8 cellular contexts compared by ENCODE assay signal in the genomic region with DNA sequence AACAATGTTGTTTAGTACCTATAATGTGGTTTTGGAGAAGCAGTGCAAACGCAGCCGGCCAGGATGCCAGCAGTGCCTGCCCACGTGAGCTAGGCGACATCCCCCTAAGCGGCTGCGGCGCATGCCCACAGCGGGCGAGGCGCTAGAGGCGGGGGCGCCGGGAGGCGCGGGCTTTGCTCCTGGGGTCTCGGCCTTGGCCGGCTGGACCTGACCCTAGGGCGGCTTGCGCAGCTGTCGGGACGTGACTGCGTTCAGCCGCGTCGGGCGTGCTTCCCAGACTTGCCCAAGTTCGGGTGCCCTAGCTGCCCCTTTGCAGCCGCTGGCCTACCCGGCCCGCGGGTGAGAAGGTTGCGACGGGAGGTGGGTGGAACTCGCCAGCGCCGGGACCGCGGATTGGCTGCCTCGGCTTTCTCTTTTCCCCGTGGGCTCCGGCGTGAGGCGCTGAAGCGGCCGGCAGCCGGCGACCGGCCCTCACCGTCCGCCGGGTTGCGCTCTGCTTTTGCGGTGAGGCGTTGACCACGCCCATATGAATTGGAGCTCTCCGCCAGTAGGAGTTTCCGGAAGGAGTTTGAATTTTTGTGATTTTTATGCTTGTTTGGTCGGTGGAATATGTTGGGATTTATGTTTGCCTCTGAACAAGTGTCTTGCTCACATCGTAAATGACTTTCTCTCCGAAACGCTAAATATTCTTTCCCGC. TPM values are rescaled to one million over a fixed set of nuclear protein-coding genes. Genes with fewer than 3 reads are reported as not detected.
DNase-seq lines count a peak whose midpoint lies in the region; ATAC-seq and TF ChIP-seq lines count a peak whose summit lies in the region.

TSS of gene TMEM19 (plus strand) at position 122 of the 697 bp plus-strand sequence. CDS start 599 bp downstream, outside the sequence.

- CTCF ChIA-PET in CD4-positive, alpha-beta memory T cell (lab: Charles Lee; ENCODE audit: partially characterized antibody) = interaction anchor here (0.7 to 4.3 kb wide), 14 partner anchors 8 to 331 kb away, joined by 3 to 60 read pairs (median 4); partner anchors contain the start of genes RAB21, THAP2 and ZFC3H1
- CTCF ChIA-PET in activated CD4-positive, alpha-beta memory T cell treated with anti-CD3 and anti-CD28 coated beads, Interleukin-2, amount 10 ng/mL, durations not matched to agents 7 days and 5 days (lab: Charles Lee) = interaction anchor here (0.6 to 3.6 kb wide), 16 partner anchors 9 to 160 kb away, joined by 3 to 46 read pairs (median 6); partner anchors contain the start of genes RAB21, THAP2 and ZFC3H1

- ATAC-seq in GM19438 (IDR thresholded peaks at IDR 0.05; ENCODE audit: low read depth, unreplicated experiment) = peak; percentile 90
- peak; percentile 44 for ATAC-seq in HG03575 (IDR thresholded peaks at IDR 0.05; ENCODE audit: extremely low read depth, insufficient number of reproducible peaks, low FRiP score, unreplicated experiment)
- peak; percentile 99 for ATAC-seq in lower lobe of right lung

- intact Hi-C loops in CD4-positive, alpha-beta memory T cell (cut with micrococcal nuclease) = loop anchor here (1.0 kb wide), 3 partner anchors 22 to 153 kb away; partner anchors contain the start of genes RAB21, TBC1D15 and THAP2
- intact Hi-C loops in lower lobe of right lung (cut with DNase I) = no loop called here

- DNase-seq in CD4-positive, alpha-beta memory T cell = peak; percentile 82 to 86 (median 84)
- DNase-seq in NCI-H82 (lab: John Stamatoyannopoulos, UW) (peak; percentile 93), lower lobe of right lung (peak; percentile 95)
- peak; percentile 86 for DNase-seq in activated CD4-positive, alpha-beta memory T cell treated with anti-CD3 and anti-CD28 coated beads, Interleukin-2, amount 10 ng/mL, durations not matched to agents 7 days and 5 days
- peak; percentile 62 to 79 (median 62) for DNase-seq in stimulated activated CD4-positive, alpha-beta T cell treated with anti-CD3 and anti-CD28 coated beads, TNF-alpha, amount 100 ng/mL, for 24 hours (ENCODE audit: low read depth in 3 of 3)

- H3K27me3 Mint-ChIP-seq in CD4-positive, alpha-beta memory T cell = no peaks in the 10 kb centered on the region
- no peaks in the 10 kb centered on the region for H3K27me3 Mint-ChIP-seq in activated CD4-positive, alpha-beta memory T cell treated with anti-CD3 and anti-CD28 coated beads, Interleukin-2, amount 10 ng/mL, durations not matched to agents 7 days and 5 days

- POLR2A ChIA-PET in CD4-positive, alpha-beta memory T cell (lab: Charles Lee; ENCODE audit: partially characterized antibody) = interaction anchor here (0.8 to 5.7 kb wide), 17 partner anchors 9 to 160 kb away, joined by 3 to 233 read pairs (median 4); partner anchors contain the start of genes RAB21, TBC1D15, THAP2 and ZFC3H1
- POLR2A ChIA-PET in activated CD4-positive, alpha-beta memory T cell treated with anti-CD3 and anti-CD28 coated beads, Interleukin-2, amount 10 ng/mL, durations not matched to agents 7 days and 5 days (lab: Charles Lee) = interaction anchor here (0.9 to 5.1 kb wide), 17 partner anchors 9 to 153 kb away, joined by 3 to 218 read pairs (median 6); partner anchors contain the start of genes RAB21, TBC1D15, THAP2 and ZFC3H1

- TF ChIP-seq CTCF in lower lobe of right lung (IDR thresholded peaks at IDR 0.05) = peak; percentile 46

- peaks cover 10 to 32% (median 17%) of the 10 kb centered on the region in 4 donors for H3K4me1 Mint-ChIP-seq in CD4-positive, alpha-beta memory T cell
- peaks cover 36% of the 10 kb centered on the region for H3K4me1 Mint-ChIP-seq in activated CD4-positive, alpha-beta memory T cell treated with anti-CD3 and anti-CD28 coated beads, Interleukin-2, amount 10 ng/mL, durations not matched to agents 7 days and 5 days

- peak within 1 kb of the TSS; percentile 80 to 98 (median 95) for H3K27ac Mint-ChIP-seq in CD4-positive, alpha-beta memory T cell
- peak within 1 kb of the TSS; percentile 91 for H3K27ac Mint-ChIP-seq in activated CD4-positive, alpha-beta memory T cell treated with anti-CD3 and anti-CD28 coated beads, Interleukin-2, amount 10 ng/mL, durations not matched to agents 7 days and 5 days

- peak within 1 kb of the TSS; percentile 72 for H3K27ac ChIP-seq in CD4-positive, alpha-beta memory T cell (ENCODE audit: low read depth, low read length)
- H3K27ac ChIP-seq in ectodermal cell (ENCODE audit: insufficient read depth, low read depth, low read length, poor library complexity, severe bottlenecking) (peak within 1 kb of the TSS; percentile 79), lower lobe of right lung (peak within 1 kb of the TSS; percentile 76)

- no peaks in the 10 kb centered on the region for H3K9me3 ChIP-seq in CD4-positive, alpha-beta memory T cell (ENCODE audit: control insufficient read depth in 1 of 2, low read length in 2 of 2)
- H3K9me3 ChIP-seq in ectodermal cell (ENCODE audit: control insufficient read depth, low read length) = no peaks in the 10 kb centered on the region
- H3K9me3 ChIP-seq in lower lobe of right lung = no peaks in the 10 kb centered on the region

- H3K36me3 ChIP-seq in CD4-positive, alpha-beta memory T cell (ENCODE audit: insufficient read depth, low read length) = no peaks in the 10 kb centered on the region
- H3K36me3 ChIP-seq in ectodermal cell (ENCODE audit: control insufficient read depth, insufficient read depth, low read length) (no peaks in the 10 kb centered on the region), lower lobe of right lung (no peaks in the 10 kb centered on the region)

- H3K4me3 Mint-ChIP-seq in CD4-positive, alpha-beta memory T cell = peak within 1 kb of the TSS; percentile 92 to 99 (median 96)
- peak within 1 kb of the TSS; percentile 85 for H3K4me3 Mint-ChIP-seq in activated CD4-positive, alpha-beta memory T cell treated with anti-CD3 and anti-CD28 coated beads, Interleukin-2, amount 10 ng/mL, durations not matched to agents 7 days and 5 days

- H3K9me3 Mint-ChIP-seq in CD4-positive, alpha-beta memory T cell = no peaks in the 10 kb centered on the region
- H3K9me3 Mint-ChIP-seq in activated CD4-positive, alpha-beta memory T cell treated with anti-CD3 and anti-CD28 coated beads, Interleukin-2, amount 10 ng/mL, durations not matched to agents 7 days and 5 days = no peaks in the 10 kb centered on the region

- peaks cover 27% of the 10 kb centered on the region for H3K4me1 ChIP-seq in CD4-positive, alpha-beta memory T cell (ENCODE audit: insufficient read depth, low read length)
- no peaks in the 10 kb centered on the region for H3K4me1 ChIP-seq in ectodermal cell (ENCODE audit: control insufficient read depth, insufficient read depth, low read length)
- peaks cover 19% of the 10 kb centered on the region for H3K4me1 ChIP-seq in lower lobe of right lung

- H3K27me3 ChIP-seq in CD4-positive, alpha-beta memory T cell (ENCODE audit: insufficient read depth, low read length) = no peaks in the 10 kb centered on the region
- H3K27me3 ChIP-seq in ectodermal cell (ENCODE audit: control insufficient read depth, insufficient read depth, low read length, poor library complexity, severe bottlenecking) (no peaks in the 10 kb centered on the region), lower lobe of right lung (ENCODE audit: low read depth) (no peaks in the 10 kb centered on the region)

- peaks cover 5 to 7% of the 10 kb centered on the region in 2 donors for H3K36me3 Mint-ChIP-seq in CD4-positive, alpha-beta memory T cell
- no peaks in the 10 kb centered on the region for H3K36me3 Mint-ChIP-seq in activated CD4-positive, alpha-beta memory T cell treated with anti-CD3 and anti-CD28 coated beads, Interleukin-2, amount 10 ng/mL, durations not matched to agents 7 days and 5 days (ENCODE audit: low read depth)

- peak within 1 kb of the TSS; percentile 47 to 73 for H3K4me3 ChIP-seq in CD4-positive, alpha-beta memory T cell (ENCODE audit: low read length in 2 of 2)
- H3K4me3 ChIP-seq in ectodermal cell (ENCODE audit: insufficient read depth, low read depth, low read length) (peak within 1 kb of the TSS; percentile 66), lower lobe of right lung (peak within 1 kb of the TSS; percentile 63)

- 1% methylated on average over 59 to 62 of the region's 62 CpGs for WGBS in ectodermal cell, 2 experiments

RNA-seq across cellular contexts. Expression of gene TMEM19, which starts in this region (rescaled TPM):
- 10 to 100 TPM; 10.5 to 14.1 TPM for total RNA-seq in CD4-positive, alpha-beta memory T cell
- 10 to 100 TPM; 28.0 to 49.0 TPM for polyA plus RNA-seq in CD4-positive, alpha-beta memory T cell
- 10 to 100 TPM; 15.5 to 16.1 TPM for total RNA-seq in activated CD4-positive, alpha-beta memory T cell treated with anti-CD3 and anti-CD28 coated beads, Interleukin-2, amount 10 ng/mL, durations not matched to agents 7 days and 5 days
- polyA plus RNA-seq in ectodermal cell (2013, experiment 1 of 4) = 8.1 TPM
- polyA plus RNA-seq in ectodermal cell (2013, experiment 2 of 4) = 11.2 TPM
- 10.1 TPM for polyA plus RNA-seq in ectodermal cell (2013, experiment 3 of 4)
- 12.2 TPM for polyA plus RNA-seq in ectodermal cell (2013, experiment 4 of 4)
- total RNA-seq in lower lobe of right lung = 31.4 TPM

Comparison
In these comparisons a context has a peak if more than half of its experiments do, and no peak if none do; other contexts are left out.
1. Peak in every context shown above with its lines: DNase-seq, ATAC-seq, H3K4me3 ChIP-seq and H3K27ac ChIP-seq.
2. ATAC-seq: peak in every context shown above with its lines; median percentile 99 in lower lobe of right lung; 90 in GM19438; 44 in HG03575.